Comparison of ENCODE assay signal across 8 cellular contexts in the genomic region with DNA sequence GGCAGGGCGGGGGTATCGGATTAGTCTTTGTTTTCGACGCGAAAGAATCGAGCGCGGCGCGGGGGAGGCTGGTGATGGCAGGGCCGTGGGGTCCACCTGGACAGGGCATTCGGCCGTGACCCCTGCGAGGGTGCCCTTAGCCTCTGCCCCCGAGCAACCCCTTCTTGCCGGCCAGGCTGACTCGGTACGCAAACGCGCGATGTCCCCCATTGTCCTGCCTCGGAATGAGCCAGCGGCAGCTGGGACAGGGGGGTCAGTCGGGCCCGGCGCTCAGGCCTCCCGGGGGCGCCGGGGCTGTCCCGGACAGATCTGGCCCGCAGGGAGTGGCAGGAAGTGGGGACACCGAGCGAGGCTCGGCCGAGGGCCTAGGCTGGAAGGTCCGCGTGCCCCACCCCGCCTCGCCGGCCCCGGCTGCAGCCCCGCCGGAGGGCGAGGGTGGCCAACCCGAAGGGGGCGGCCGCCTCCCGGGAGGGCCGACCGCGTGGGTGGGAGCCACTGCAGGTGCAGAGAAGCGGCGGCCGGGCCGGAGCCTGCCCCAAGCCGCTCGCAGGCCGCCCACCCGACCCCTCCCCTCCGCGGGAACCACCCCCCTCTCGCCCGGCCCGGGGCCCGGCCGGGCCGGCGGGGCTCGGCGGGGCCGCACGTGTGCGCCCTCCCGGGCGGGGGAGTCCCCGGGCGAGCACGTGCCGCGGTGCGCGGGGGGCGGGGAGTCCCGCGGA. TPM values are rescaled to one million over a fixed set of nuclear protein-coding genes. Genes with fewer than 3 reads are reported as not detected.
DNase-seq lines count a peak whose midpoint lies in the region; ATAC-seq and TF ChIP-seq lines count a peak whose summit lies in the region.

A gene (plus strand): TSS at position 708 of the 719 bp plus-strand sequence. CDS start 1,494 bp downstream, outside the sequence.

- no peak within 1 kb of the TSS for H3K27ac ChIP-seq in neuronal stem cell (replicated peaks; ENCODE audit: low read length)

- peaks cover 3% of the 10 kb centered on the region for H3K79me1 ChIP-seq in neuronal stem cell (ENCODE audit: low read depth, low read length)

- peak within 1 kb of the TSS; percentile 94 for H2AFZ ChIP-seq in neuronal stem cell (ENCODE audit: low read length)

- no peaks in the 10 kb centered on the region for H3K9me3 ChIP-seq in neuronal stem cell (replicated peaks in 1 of 2; ENCODE audit: control insufficient read depth in 2 of 2, insufficient read depth in 1 of 2, low read depth in 1 of 2, low read length in 2 of 2)

- peak within 1 kb of the TSS; percentile 86 for H3K9ac ChIP-seq in neuronal stem cell (ENCODE audit: low read depth, low read length, poor library complexity)

- H3K27me3 Mint-ChIP-seq in Calu3 (ENCODE audit: unreplicated experiment) = no peaks in the 10 kb centered on the region

- no peak within 1 kb of the TSS for H2BK5ac ChIP-seq in neuronal stem cell (ENCODE audit: low read length)

- no TSS peak for BruUV-seq in Calu3 (replicated peaks; lab: Mats Ljungman, UMichigan)

- H2AK5ac ChIP-seq in neuronal stem cell (ENCODE audit: low read depth, low read length) = peak within 1 kb of the TSS; percentile 74

- H2BK15ac ChIP-seq in neuronal stem cell (ENCODE audit: low read length) = peak within 1 kb of the TSS; percentile 79

- peak; percentile 73 for DNase-seq in Calu3
- DNase-seq in Jurkat, Clone E6-1 (ENCODE audit: low read depth, low spot score) = no peak
- DNase-seq in activated T-cell treated with anti-CD3 and anti-CD28 coated beads for 48 hours (ENCODE audit: low read depth) = peak; percentile 65
- no peak for DNase-seq in fibroblast of villous mesenchyme (ENCODE audit: low read depth)
- DNase-seq in neuronal stem cell (ENCODE audit: low spot score) = no peak
- no peak for DNase-seq in NCI-H1092 treated with DMSO at 0.1 percent for 48 hours (lab: John Stamatoyannopoulos, UW)
- DNase-seq in NCI-H2107 (lab: John Stamatoyannopoulos, UW) = no peak

- no peaks in the 10 kb centered on the region for H3K9me3 Mint-ChIP-seq in Calu3 (ENCODE audit: low read depth, unreplicated experiment)

- peaks cover 5 to 33% of the 10 kb centered on the region in 2 donors for H3K36me3 ChIP-seq in neuronal stem cell (replicated peaks in 1 of 2; ENCODE audit: control insufficient read depth in 2 of 2, insufficient read depth in 2 of 2, low read length in 2 of 2)

- WGBS in neuronal stem cell (ENCODE audit: extremely low coverage in 2 of 2, insufficient read length in 2 of 2, insufficient replicate concordance in 1 of 2), 2 donors = no CpG with 5 or more reads among the region's 85 CpGs

- peak within 1 kb of the TSS; percentile 69 for H3K4me3 ChIP-seq in Jurkat, Clone E6-1 (ENCODE audit: low read length)
- peak within 1 kb of the TSS; percentile 64 for H3K4me3 ChIP-seq in fibroblast of villous mesenchyme (ENCODE audit: low read depth, low read length)
- H3K4me3 ChIP-seq in neuronal stem cell (ENCODE audit: low read length in 2 of 2) = peak within 1 kb of the TSS; percentile 66 to 81

- peak within 1 kb of the TSS; percentile 95 for H3K27ac Mint-ChIP-seq in Calu3 (ENCODE audit: unreplicated experiment)

- H2BK12ac ChIP-seq in neuronal stem cell (ENCODE audit: low read length) = peak within 1 kb of the TSS; percentile 36

- TF ChIP-seq CTCF in Calu3 (IDR thresholded peaks at IDR 0.05; ENCODE audit: unreplicated experiment) (no peak), fibroblast of villous mesenchyme (IDR thresholded peaks at IDR 0.05; ENCODE audit: insufficient read depth, low read depth, low read length) (no peak)

- H3K4ac ChIP-seq in neuronal stem cell (ENCODE audit: low read length) = peak within 1 kb of the TSS; percentile 46

- H4K8ac ChIP-seq in neuronal stem cell (ENCODE audit: low read depth, low read length) = no peak within 1 kb of the TSS

- peak within 1 kb of the TSS; percentile 96 for H3K18ac ChIP-seq in neuronal stem cell (ENCODE audit: low read length)

- H3K4me2 ChIP-seq in neuronal stem cell (ENCODE audit: insufficient read depth, low read length, poor library complexity, severe bottlenecking) = peak within 1 kb of the TSS; percentile 99

- H3K36me3 Mint-ChIP-seq in Calu3 (ENCODE audit: insufficient read depth, unreplicated experiment) = peaks cover 81% of the 10 kb centered on the region

- peaks cover 0 to 47% (median 12%) of the 10 kb centered on the region in 3 experiments for H3K27me3 ChIP-seq in neuronal stem cell (ENCODE audit: control insufficient read depth in 3 of 3, insufficient read depth in 3 of 3, low read depth in 1 of 3, low read length in 3 of 3)

- H2BK120ac ChIP-seq in neuronal stem cell (ENCODE audit: low read depth, low read length) = peak within 1 kb of the TSS; percentile 88

- CTCF ChIA-PET in Calu3 (lab: Charles Lee) = no interaction called here

- H3K4me1 ChIP-seq in neuronal stem cell (ENCODE audit: control insufficient read depth in 2 of 2, insufficient read depth in 1 of 2, low read depth in 1 of 2, low read length in 2 of 2) = peaks cover 33 to 38% of the 10 kb centered on the region in 2 donors

- H3K4me3 Mint-ChIP-seq in Calu3 (ENCODE audit: low read depth, unreplicated experiment) = peak within 1 kb of the TSS; percentile 81

- no peak within 1 kb of the TSS for H4K91ac ChIP-seq in neuronal stem cell (ENCODE audit: low read depth, low read length, poor library complexity)

- H3K4me1 Mint-ChIP-seq in Calu3 (ENCODE audit: low read depth, unreplicated experiment) = peaks cover 79% of the 10 kb centered on the region

- H3K23ac ChIP-seq in neuronal stem cell (ENCODE audit: low read depth, low read length, poor library complexity) = peak within 1 kb of the TSS; percentile 92

- peak within 1 kb of the TSS; percentile 75 for H3K14ac ChIP-seq in neuronal stem cell (ENCODE audit: low read length)

- intact Hi-C loops in Calu3 (cut with micrococcal nuclease; ENCODE audit: unreplicated experiment) = loop anchor here (5.0 kb wide), 1 partner anchor 138 kb away; no protein-coding TSS in a partner anchor

- ATAC-seq in GM19468 (IDR thresholded peaks at IDR 0.05; ENCODE audit: extremely low read depth, unreplicated experiment) = peak; percentile 37

RNA-seq across cellular contexts. Expression of the gene that starts here (rescaled TPM):
- 23.3 and 24.4 TPM in 2 replicates for total RNA-seq in Calu3 (2022)
- polyA plus RNA-seq in Jurkat, Clone E6-1 (2012; ENCODE audit: insufficient read depth, insufficient read length) = 7.7 TPM
- 5.6 and 7.7 TPM in 2 replicates for total RNA-seq in fibroblast of villous mesenchyme
- 5.1 TPM for polyA plus RNA-seq in neuronal stem cell (2013, experiment 1 of 2)
- 5.4 TPM for polyA plus RNA-seq in neuronal stem cell (2013, experiment 2 of 2)

Comparison
In these comparisons a context has a peak if more than half of its experiments do, and no peak if none do; other contexts are left out.
1. DNase-seq: peak in Calu3 (single experiment) and activated T-cell treated with anti-CD3 and anti-CD28 coated beads for 48 hours (single experiment); none in Jurkat, Clone E6-1 (single experiment), fibroblast of villous mesenchyme (single experiment), neuronal stem cell (single experiment), NCI-H1092 treated with DMSO at 0.1 percent for 48 hours (single experiment) and NCI-H2107 (single experiment).
2. Peak in every context shown above with its lines, with median percentiles within 50 percentile points of each other: H3K4me3 ChIP-seq.